Comparison of ENCODE assay signal across 9 cellular contexts in the genomic region with DNA sequence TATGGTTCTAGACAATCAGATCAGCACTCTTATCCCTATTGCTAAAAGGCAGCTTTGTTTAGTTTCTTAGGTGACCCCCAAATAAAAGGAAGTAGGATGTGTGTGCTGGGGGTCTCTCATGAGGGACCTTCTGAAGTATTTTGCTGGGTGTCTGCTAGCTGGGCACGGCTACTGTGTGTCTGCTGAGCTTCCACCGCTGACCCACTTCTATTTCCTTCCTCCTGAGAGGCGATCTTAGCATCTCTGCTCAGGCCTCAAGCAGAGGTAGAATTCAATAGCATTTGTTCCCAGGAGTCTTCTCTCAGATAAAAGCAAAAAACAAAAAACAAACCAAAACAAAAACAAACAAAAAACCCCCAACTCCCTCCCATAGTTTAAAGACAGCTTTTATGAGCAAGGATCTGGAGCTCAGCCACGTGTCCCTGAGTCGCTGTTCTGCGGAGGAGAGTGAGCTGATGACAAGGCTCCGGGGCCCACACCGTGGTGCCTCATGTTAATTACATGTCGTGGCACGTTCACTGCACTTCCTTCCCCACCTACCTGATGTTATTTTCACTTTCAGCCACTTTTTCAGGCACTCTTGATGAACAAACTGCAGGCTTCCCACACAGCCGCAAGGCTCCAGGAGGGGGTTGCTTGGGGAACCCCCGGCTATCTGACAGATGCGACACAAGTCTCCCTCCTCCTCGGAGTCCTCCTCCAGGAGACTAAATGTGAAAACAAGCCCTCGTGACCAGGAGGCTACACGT.
DNase-seq lines count a peak whose midpoint lies in the region; ATAC-seq and TF ChIP-seq lines count a peak whose summit lies in the region.
"Had no signal": no experiment of that assay in that cellular context is flagged by ENCODE, and none has a peak within 500 bp of the region (broad histone marks: within the 10 kb centered on the region; RNA-seq: fewer than 3 reads in every experiment).

No MANE protein-coding gene starts in this region.

- peaks cover 23 to 36% (median 23%) of the 10 kb centered on the region in 3 donors for H3K4me1 Mint-ChIP-seq in T-cell

- WGBS in heart right ventricle, 2 donors: 44 to 46% methylated on average over 16 of the region's 16 CpGs

- H3K4me3 Mint-ChIP-seq in T-cell: peak overlapping the region; percentile 68 to 81 (median 78)

- H3K4me3 ChIP-seq in heart right ventricle: no peak overlapping the region
- H3K4me3 ChIP-seq: lung had no signal

- peaks cover 0 to 12% (median 0%) of the 10 kb centered on the region in 7 donors for H3K27me3 ChIP-seq in heart right ventricle

- H3K27ac ChIP-seq in heart right ventricle: peak overlapping the region in 2 of 10 donors; percentile 7 to 40

- peaks cover 1 to 4% of the 10 kb centered on the region in 2 donors for H3K27me3 Mint-ChIP-seq in T-cell

- H3K9me3 Mint-ChIP-seq in T-cell: no peaks in the 10 kb centered on the region

- H3K4me1 ChIP-seq in heart right ventricle: peaks cover 0 to 30% (median 12%) of the 10 kb centered on the region in 9 donors

- intact Hi-C loops in heart right ventricle (cut with DNase I): loop anchor here in 1 of 10 donors (5.0 kb wide), 1 partner anchor 52 kb away; no protein-coding TSS in a partner anchor

- peak overlapping the region; percentile 99 for H3K27ac Mint-ChIP-seq in T-cell

- CTCF ChIA-PET in T-cell (lab: Charles Lee): interaction anchor here (0.5 to 1.4 kb wide), 6 partner anchors 19 to 897 kb away, joined by 3 to 5 read pairs (median 4); no protein-coding TSS in a partner anchor

- ATAC-seq in GM18870 (IDR thresholded peaks at IDR 0.05; ENCODE audit: unreplicated experiment): peak; percentile 95
- peak; percentile 89 for ATAC-seq in HG03039 (IDR thresholded peaks at IDR 0.05; ENCODE audit: unreplicated experiment)
- ATAC-seq in T-cell (replicated peaks in 1 of 4): peak; percentile 95 to 98 (median 96)
- no peak for ATAC-seq in heart right ventricle

- DNase-seq in T-cell (peak; percentile 44 to 73 (median 60)), DMS79 (lab: John Stamatoyannopoulos, UW) (no peak), SIG-M5 treated with dmso at 0.1 percent for 504 hours (lab: John Stamatoyannopoulos, UW; ENCODE audit: unreplicated experiment) (no peak), heart right ventricle (no peak)
- peak; percentile 66 for DNase-seq in activated naive CD8-positive, alpha-beta T cell treated with anti-CD3 and anti-CD28 coated beads, Interleukin-2, amount 50 U/mL, for 16 hours (ENCODE audit: low read depth, low spot score)
- peak; percentile 56 to 76 (median 64) for DNase-seq in stimulated activated CD4-positive, alpha-beta T cell treated with anti-CD3 and anti-CD28 coated beads, Interleukin-1b, Interleukin-23, amount 100 ng/mL, for 24 hours (ENCODE audit: low read depth in 4 of 4, low spot score in 1 of 4)

- no peak for TF ChIP-seq CTCF in heart right ventricle (IDR thresholded peaks at IDR 0.05)

- H3K9me3 ChIP-seq in heart right ventricle: no peaks in the 10 kb centered on the region

- H3K36me3 Mint-ChIP-seq in T-cell: peaks cover 6% of the 10 kb centered on the region

- POLR2A ChIA-PET in T-cell (lab: Charles Lee): no interaction called here

- no peaks in the 10 kb centered on the region for H3K36me3 ChIP-seq in heart right ventricle

Comparison
In these comparisons a context has a peak if more than half of its experiments do, and no peak if none do; other contexts are left out.
1. ATAC-seq: peak in GM18870 (single experiment), HG03039 (single experiment) and T-cell (4 of 4); none in heart right ventricle (0 of 8).
2. DNase-seq: peak in T-cell (34 of 34), activated naive CD8-positive, alpha-beta T cell treated with anti-CD3 and anti-CD28 coated beads, Interleukin-2, amount 50 U/mL, for 16 hours (single experiment) and stimulated activated CD4-positive, alpha-beta T cell treated with anti-CD3 and anti-CD28 coated beads, Interleukin-1b, Interleukin-23, amount 100 ng/mL, for 24 hours (4 of 4); none in DMS79 (single experiment), SIG-M5 treated with dmso at 0.1 percent for 504 hours (single experiment) and heart right ventricle (0 of 2).